Comparison of ENCODE assay signal across 23 cellular contexts in genomic region chr7:11818281-11818680, GRCh38. TPM values are rescaled to one million over a fixed set of nuclear protein-coding genes. Genes with fewer than 3 reads are reported as not detected.
"Had no signal": no experiment of that assay in that cellular context is flagged by ENCODE, and none has a peak within 500 bp of the region (broad histone marks: within the 10 kb centered on the region; RNA-seq: fewer than 3 reads in every experiment).

No MANE protein-coding gene starts in this region.

- H3K36me3 ChIP-seq: colonic mucosa, gastrocnemius medialis, sigmoid colon, stomach, tibial artery had no signal

- ATAC-seq: esophagus mucosa; gastrocnemius medialis; naive thymus-derived CD8-positive, alpha-beta T cell; psoas muscle; stimulated activated effector memory CD8-positive, alpha-beta T cell treated with anti-CD3 and anti-CD28 coated beads, Interleukin-12 subunit alpha, Interleukin-12 subunit beta, amount 100 ng/mL, for 72 hours had no signal

- H3K4me1 ChIP-seq: colonic mucosa, gastrocnemius medialis, psoas muscle, sigmoid colon, testis, tibial artery had no signal

- H3K4me3 ChIP-seq: colonic mucosa, dorsolateral prefrontal cortex, gastrocnemius medialis, psoas muscle, sigmoid colon, stomach, testis, tibial artery had no signal

- H3K27me3 ChIP-seq: colonic mucosa, gastrocnemius medialis, sigmoid colon, stomach, testis, tibial artery had no signal

- DNase-seq: colonic mucosa; dorsolateral prefrontal cortex; effector CD4-positive, alpha-beta T cell; foreskin fibroblast; gastrocnemius medialis; head of caudate nucleus; naive thymus-derived CD8-positive, alpha-beta T cell; nephron progenitor cell; nucleus accumbens; posterior cingulate gyrus; psoas muscle; right cardiac atrium; sigmoid colon; stimulated activated CD4-positive, alpha-beta T cell treated with anti-CD3 and anti-CD28 coated beads, Interleukin-2, amount 100 ng/mL, for 24 hours; stimulated activated CD4-positive, alpha-beta T cell treated with anti-CD3 and anti-CD28 coated beads, Interleukin-4, amount 100 ng/mL, for 24 hours; stimulated activated naive CD4-positive, alpha-beta T cell treated with Interleukin-2 at 50 U/mL for 16 hours; stomach; testis; tibial artery had no signal

- H3K27ac ChIP-seq: colonic mucosa, dorsolateral prefrontal cortex, epithelial cell of prostate, gastrocnemius medialis, psoas muscle, sigmoid colon, stomach, testis, tibial artery had no signal

- H3K9me3 ChIP-seq: colonic mucosa, gastrocnemius medialis, psoas muscle, sigmoid colon, stomach, testis, tibial artery had no signal

RNA-seq across cellular contexts. Expression of gene THSD7A, which starts 13.7 kb away (rescaled TPM):
- total RNA-seq: myocyte; naive thymus-derived CD8-positive, alpha-beta T cell had no signal
